ENCODE assay signal across 32 cellular contexts in genomic region chr11:45828996-45829395, GRCh38.
"Had no signal": no experiment of that assay in that cellular context is flagged by ENCODE, and none has a peak within 500 bp of the region (broad histone marks: within the 10 kb centered on the region; RNA-seq: fewer than 3 reads in every experiment).

No MANE protein-coding gene starts in this region.

- H3K27ac ChIP-seq: ascending aorta, breast epithelium, cardiac muscle cell, colonic mucosa, epithelial cell of prostate, esophagus squamous epithelium, gastroesophageal sphincter, heart right ventricle, WERI-Rb-1 had no signal

- H3K4me1 ChIP-seq: ascending aorta, breast epithelium, colonic mucosa, esophagus squamous epithelium, gastroesophageal sphincter had no signal

- H3K4me3 Mint-ChIP-seq: activated B cell treated with CpG ODN at 0.5 μM for 24 hours; activated CD8-positive, alpha-beta T cell treated with anti-CD3 and anti-CD28 coated beads for 36 hours; activated naive CD4-positive, alpha-beta T cell treated with anti-CD3 and anti-CD28 coated beads for 36 hours; activated naive CD4-positive, alpha-beta T cell treated with anti-CD3 and anti-CD28 coated beads, Interleukin-2, amount 50 U/mL, for 24 hours; activated naive CD8-positive, alpha-beta T cell treated with anti-CD3 and anti-CD28 coated beads for 36 hours; activated naive CD8-positive, alpha-beta T cell treated with anti-CD3 and anti-CD28 coated beads, Interleukin-2, amount 50 U/mL, for 24 hours; activated T-cell treated with anti-CD3 and anti-CD28 coated beads, Interleukin-2, amount 50 U/mL, for 4 hours; activated T-helper 1 cell treated with anti-CD3 and anti-CD28 coated beads, Interleukin-12 subunit alpha, Interleukin-12 subunit beta, Interleukin-2, Interleukin-4 antibody, amounts not matched to agents 30 ng/mL and 10 ng/mL and 1 ng/mL, durations not matched to agents 14 hours and 24 hours and 36 hours; brain; T-helper 17 cell; T-helper 2 cell treated with Interferon-gamma antibody and Interleukin-4, amounts not matched to agents 5 μg/mL and 100 μg/mL, for 36 hours had no signal

- H3K27me3 ChIP-seq: ascending aorta, breast epithelium, cardiac muscle cell, colonic mucosa had no signal

- H3K36me3 ChIP-seq: ascending aorta, breast epithelium, cardiac muscle cell, colonic mucosa, esophagus squamous epithelium, gastroesophageal sphincter, heart right ventricle, WERI-Rb-1 had no signal

- H3K9me3 ChIP-seq: ascending aorta, breast epithelium, colonic mucosa, gastroesophageal sphincter, heart right ventricle had no signal

- DNase-seq: activated B cell treated with CpG ODN at 0.5 μM for 24 hours; activated CD4-positive, alpha-beta T cell treated with anti-CD3 and anti-CD28 coated beads for 48 hours; activated CD4-positive, alpha-beta T cell treated with anti-CD3 and anti-CD28 coated beads, Interleukin-2, amount 50 U/mL, for 1 hour; activated CD4-positive, alpha-beta T cell treated with anti-CD3 and anti-CD28 coated beads, Interleukin-2, amount 50 U/mL, for 48 hours; activated CD8-positive, alpha-beta memory T cell treated with anti-CD3 and anti-CD28 coated beads for 24 hours; activated CD8-positive, alpha-beta T cell treated with anti-CD3 and anti-CD28 coated beads for 36 hours; activated naive CD4-positive, alpha-beta T cell treated with anti-CD3 and anti-CD28 coated beads for 36 hours; activated naive CD8-positive, alpha-beta T cell treated with anti-CD3 and anti-CD28 coated beads for 36 hours; activated naive CD8-positive, alpha-beta T cell treated with anti-CD3 and anti-CD28 coated beads, Interleukin-2, amount 50 U/mL, for 24 hours; activated T-cell treated with anti-CD3 and anti-CD28 coated beads, Interleukin-2, amount 50 U/mL, for 4 hours; central memory CD4-positive, alpha-beta T cell; cerebellar nuclear complex; colonic mucosa; effector memory CD4-positive, alpha-beta T cell; esophagus squamous epithelium; foreskin melanocyte; heart right ventricle; T-helper 1 cell; T-helper 17 cell; T1000; WERI-Rb-1 had no signal

- ATAC-seq: activated CD4-positive, CD25-positive, alpha-beta regulatory T cell treated with anti-CD3 and anti-CD28 coated beads, Interleukin-2, amount 50 U/mL, for 24 hours; activated CD8-positive, alpha-beta T cell treated with anti-CD3 and anti-CD28 coated beads for 36 hours; activated naive CD8-positive, alpha-beta T cell treated with anti-CD3 and anti-CD28 coated beads, Interleukin-2, amount 50 U/mL, for 24 hours; activated T-cell treated with anti-CD3 and anti-CD28 coated beads, Interleukin-2, amount 50 U/mL, for 4 hours; gastroesophageal sphincter; heart right ventricle; T-helper 17 cell had no signal

- H3K9me3 Mint-ChIP-seq: activated B cell treated with CpG ODN at 0.5 μM for 24 hours; activated CD8-positive, alpha-beta T cell treated with anti-CD3 and anti-CD28 coated beads for 36 hours; activated naive CD4-positive, alpha-beta T cell treated with anti-CD3 and anti-CD28 coated beads for 36 hours; activated naive CD4-positive, alpha-beta T cell treated with anti-CD3 and anti-CD28 coated beads, Interleukin-2, amount 50 U/mL, for 24 hours; activated naive CD8-positive, alpha-beta T cell treated with anti-CD3 and anti-CD28 coated beads for 36 hours; activated naive CD8-positive, alpha-beta T cell treated with anti-CD3 and anti-CD28 coated beads, Interleukin-2, amount 50 U/mL, for 24 hours; activated T-cell treated with anti-CD3 and anti-CD28 coated beads, Interleukin-2, amount 50 U/mL, for 4 hours; activated T-helper 1 cell treated with anti-CD3 and anti-CD28 coated beads, Interleukin-12 subunit alpha, Interleukin-12 subunit beta, Interleukin-2, Interleukin-4 antibody, amounts not matched to agents 30 ng/mL and 10 ng/mL and 1 ng/mL, durations not matched to agents 14 hours and 24 hours and 36 hours; activated T-helper 2 cell treated with anti-CD3 and anti-CD28 coated beads, Interferon-gamma antibody, Interleukin-2, Interleukin-4, amounts not matched to agents 10 μg/mL and 5 μg/mL and 100 μg/mL, durations not matched to agents 14 hours and 24 hours and 36 hours; T-helper 2 cell treated with Interferon-gamma antibody and Interleukin-4, amounts not matched to agents 5 μg/mL and 100 μg/mL, for 36 hours had no signal

- H3K4me3 ChIP-seq: ascending aorta, breast epithelium, cardiac muscle cell, colonic mucosa, esophagus squamous epithelium, gastroesophageal sphincter, heart right ventricle had no signal

- H3K27ac Mint-ChIP-seq: activated B cell treated with CpG ODN at 0.5 μM for 24 hours; activated CD8-positive, alpha-beta T cell treated with anti-CD3 and anti-CD28 coated beads for 36 hours; activated naive CD4-positive, alpha-beta T cell treated with anti-CD3 and anti-CD28 coated beads for 36 hours; activated naive CD4-positive, alpha-beta T cell treated with anti-CD3 and anti-CD28 coated beads, Interleukin-2, amount 50 U/mL, for 24 hours; activated naive CD8-positive, alpha-beta T cell treated with anti-CD3 and anti-CD28 coated beads for 36 hours; activated naive CD8-positive, alpha-beta T cell treated with anti-CD3 and anti-CD28 coated beads, Interleukin-2, amount 50 U/mL, for 24 hours; activated T-helper 1 cell treated with anti-CD3 and anti-CD28 coated beads, Interleukin-12 subunit alpha, Interleukin-12 subunit beta, Interleukin-2, Interleukin-4 antibody, amounts not matched to agents 30 ng/mL and 10 ng/mL and 1 ng/mL, durations not matched to agents 14 hours and 24 hours and 36 hours; activated T-helper 2 cell treated with anti-CD3 and anti-CD28 coated beads, Interferon-gamma antibody, Interleukin-2, Interleukin-4, amounts not matched to agents 10 μg/mL and 5 μg/mL and 100 μg/mL, durations not matched to agents 14 hours and 24 hours and 36 hours; T-helper 17 cell; T-helper 2 cell treated with Interferon-gamma antibody and Interleukin-4, amounts not matched to agents 5 μg/mL and 100 μg/mL, for 36 hours had no signal

- H3K36me3 Mint-ChIP-seq: activated naive CD4-positive, alpha-beta T cell treated with anti-CD3 and anti-CD28 coated beads, Interleukin-2, amount 50 U/mL, for 24 hours; activated naive CD8-positive, alpha-beta T cell treated with anti-CD3 and anti-CD28 coated beads for 36 hours; brain had no signal

- H3K27me3 Mint-ChIP-seq: activated naive CD4-positive, alpha-beta T cell treated with anti-CD3 and anti-CD28 coated beads, Interleukin-2, amount 50 U/mL, for 24 hours had no signal
